Comparison of ENCODE assay signal across 1 cellular context in the genomic region with DNA sequence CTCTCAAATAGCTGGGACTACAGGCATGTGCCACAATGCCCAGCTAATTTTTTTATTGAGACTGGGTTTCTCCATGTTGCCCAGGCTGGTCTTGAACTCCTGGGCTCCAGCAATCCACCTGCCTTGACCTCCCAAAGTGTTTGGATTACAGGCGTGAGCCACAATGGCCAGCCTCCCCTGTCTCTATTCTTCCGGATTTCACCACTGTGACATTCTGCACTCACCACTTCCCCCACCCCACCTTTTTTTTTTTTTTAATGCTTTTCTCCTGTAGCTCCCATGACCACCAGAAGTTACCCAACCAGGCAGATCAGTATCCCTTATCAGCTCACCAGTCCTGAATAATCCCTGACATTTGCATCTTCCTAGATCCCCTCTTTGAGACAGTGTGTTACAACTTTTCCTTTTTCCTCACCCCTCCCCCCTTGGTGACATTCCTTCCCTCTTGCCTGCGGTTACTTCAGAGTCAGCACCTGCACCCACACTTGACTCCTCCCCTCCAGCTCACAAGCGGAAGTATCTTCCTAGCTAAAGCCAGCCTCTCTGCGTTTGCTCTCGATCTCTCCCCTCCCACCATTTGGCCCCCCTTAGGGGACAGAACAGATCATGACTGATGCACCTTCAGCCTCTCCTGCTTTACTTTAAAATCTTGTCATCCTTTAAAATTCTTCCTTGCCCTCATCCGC.
TF ChIP-seq lines count a peak whose summit lies in the region.

No MANE protein-coding gene starts in this region.

TF ChIP-seq in HEK293, 187 proteins besides CTCF, POLR2A, EP300 and RAD21 (continued from another document):
- TF ChIP-seq, protein P1, sequence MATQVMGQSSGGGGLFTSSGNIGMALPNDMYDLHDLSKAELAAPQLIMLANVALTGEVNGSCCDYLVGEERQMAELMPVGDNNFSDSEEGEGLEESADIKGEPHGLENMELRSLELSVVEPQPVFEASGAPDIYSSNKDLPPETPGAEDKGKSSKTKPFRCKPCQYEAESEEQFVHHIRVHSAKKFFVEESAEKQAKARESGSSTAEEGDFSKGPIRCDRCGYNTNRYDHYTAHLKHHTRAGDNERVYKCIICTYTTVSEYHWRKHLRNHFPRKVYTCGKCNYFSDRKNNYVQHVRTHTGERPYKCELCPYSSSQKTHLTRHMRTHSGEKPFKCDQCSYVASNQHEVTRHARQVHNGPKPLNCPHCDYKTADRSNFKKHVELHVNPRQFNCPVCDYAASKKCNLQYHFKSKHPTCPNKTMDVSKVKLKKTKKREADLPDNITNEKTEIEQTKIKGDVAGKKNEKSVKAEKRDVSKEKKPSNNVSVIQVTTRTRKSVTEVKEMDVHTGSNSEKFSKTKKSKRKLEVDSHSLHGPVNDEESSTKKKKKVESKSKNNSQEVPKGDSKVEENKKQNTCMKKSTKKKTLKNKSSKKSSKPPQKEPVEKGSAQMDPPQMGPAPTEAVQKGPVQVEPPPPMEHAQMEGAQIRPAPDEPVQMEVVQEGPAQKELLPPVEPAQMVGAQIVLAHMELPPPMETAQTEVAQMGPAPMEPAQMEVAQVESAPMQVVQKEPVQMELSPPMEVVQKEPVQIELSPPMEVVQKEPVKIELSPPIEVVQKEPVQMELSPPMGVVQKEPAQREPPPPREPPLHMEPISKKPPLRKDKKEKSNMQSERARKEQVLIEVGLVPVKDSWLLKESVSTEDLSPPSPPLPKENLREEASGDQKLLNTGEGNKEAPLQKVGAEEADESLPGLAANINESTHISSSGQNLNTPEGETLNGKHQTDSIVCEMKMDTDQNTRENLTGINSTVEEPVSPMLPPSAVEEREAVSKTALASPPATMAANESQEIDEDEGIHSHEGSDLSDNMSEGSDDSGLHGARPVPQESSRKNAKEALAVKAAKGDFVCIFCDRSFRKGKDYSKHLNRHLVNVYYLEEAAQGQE (tag by site-specific recombination; IDR thresholded peaks at IDR 0.05), result no peak
- TF ChIP-seq SP2 (tag by site-specific recombination; IDR thresholded peaks at IDR 0.05) (peak; percentile 71), ZBTB48 (tag by site-specific recombination; IDR thresholded peaks at IDR 0.05) (peak; percentile 5; the same call in 1 of the 2 replicates), TRIM28 (IDR thresholded peaks at IDR 0.05; ENCODE audit: borderline replicate concordance, low read length) (peak; percentile 69; the same call in 1 of the 2 replicates), GLIS2 (tag by site-specific recombination; IDR thresholded peaks at IDR 0.05) (no peak), ZNF248 (tag by site-specific recombination; IDR thresholded peaks at IDR 0.05) (no peak), ZBTB1 (tag by site-specific recombination; IDR thresholded peaks at IDR 0.05) (no peak), ZNF658 (tag by site-specific recombination; IDR thresholded peaks at IDR 0.05) (no peak), KLF10 (tag by site-specific recombination; IDR thresholded peaks at IDR 0.05) (no peak), HOXD13 (CRISPR knock-in tag; IDR thresholded peaks at IDR 0.05; ENCODE audit: borderline replicate concordance) (no peak), SCRT2 (tag by site-specific recombination; IDR thresholded peaks at IDR 0.05) (no peak), ZFP3 (tag by site-specific recombination; IDR thresholded peaks at IDR 0.05; ENCODE audit: low read depth) (no peak), ZNF184 (tag by site-specific recombination; IDR thresholded peaks at IDR 0.05) (no peak), ZNF707 (tag by site-specific recombination; IDR thresholded peaks at IDR 0.05) (no peak)
- TF ChIP-seq, protein P2, sequence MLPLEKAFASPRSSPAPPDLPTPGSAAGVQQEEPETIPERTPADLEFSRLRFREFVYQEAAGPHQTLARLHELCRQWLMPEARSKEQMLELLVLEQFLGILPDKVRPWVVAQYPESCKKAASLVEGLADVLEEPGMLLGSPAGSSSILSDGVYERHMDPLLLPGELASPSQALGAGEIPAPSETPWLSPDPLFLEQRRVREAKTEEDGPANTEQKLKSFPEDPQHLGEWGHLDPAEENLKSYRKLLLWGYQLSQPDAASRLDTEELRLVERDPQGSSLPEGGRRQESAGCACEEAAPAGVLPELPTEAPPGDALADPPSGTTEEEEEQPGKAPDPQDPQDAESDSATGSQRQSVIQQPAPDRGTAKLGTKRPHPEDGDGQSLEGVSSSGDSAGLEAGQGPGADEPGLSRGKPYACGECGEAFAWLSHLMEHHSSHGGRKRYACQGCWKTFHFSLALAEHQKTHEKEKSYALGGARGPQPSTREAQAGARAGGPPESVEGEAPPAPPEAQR (tag by site-specific recombination; IDR thresholded peaks at IDR 0.05), result no peak
- TF ChIP-seq, protein P3, sequence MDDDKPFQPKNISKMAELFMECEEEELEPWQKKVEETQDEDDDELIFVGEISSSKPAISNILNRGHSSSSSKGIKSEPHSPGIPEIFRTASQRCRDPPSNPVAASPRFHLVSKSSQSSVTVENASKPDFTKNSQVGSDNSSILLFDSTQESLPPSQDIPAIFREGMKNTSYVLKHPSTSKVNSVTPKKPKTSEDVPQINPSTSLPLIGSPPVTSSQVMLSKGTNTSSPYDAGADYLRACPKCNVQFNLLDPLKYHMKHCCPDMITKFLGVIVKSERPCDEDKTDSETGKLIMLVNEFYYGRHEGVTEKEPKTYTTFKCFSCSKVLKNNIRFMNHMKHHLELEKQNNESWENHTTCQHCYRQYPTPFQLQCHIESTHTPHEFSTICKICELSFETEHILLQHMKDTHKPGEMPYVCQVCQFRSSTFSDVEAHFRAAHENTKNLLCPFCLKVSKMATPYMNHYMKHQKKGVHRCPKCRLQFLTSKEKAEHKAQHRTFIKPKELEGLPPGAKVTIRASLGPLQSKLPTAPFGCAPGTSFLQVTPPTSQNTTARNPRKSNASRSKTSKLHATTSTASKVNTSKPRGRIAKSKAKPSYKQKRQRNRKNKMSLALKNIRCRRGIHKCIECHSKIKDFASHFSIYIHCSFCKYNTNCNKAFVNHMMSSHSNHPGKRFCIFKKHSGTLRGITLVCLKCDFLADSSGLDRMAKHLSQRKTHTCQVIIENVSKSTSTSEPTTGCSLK (tag by site-specific recombination; IDR thresholded peaks at IDR 0.05), result no peak
- TF ChIP-seq, protein P4, sequence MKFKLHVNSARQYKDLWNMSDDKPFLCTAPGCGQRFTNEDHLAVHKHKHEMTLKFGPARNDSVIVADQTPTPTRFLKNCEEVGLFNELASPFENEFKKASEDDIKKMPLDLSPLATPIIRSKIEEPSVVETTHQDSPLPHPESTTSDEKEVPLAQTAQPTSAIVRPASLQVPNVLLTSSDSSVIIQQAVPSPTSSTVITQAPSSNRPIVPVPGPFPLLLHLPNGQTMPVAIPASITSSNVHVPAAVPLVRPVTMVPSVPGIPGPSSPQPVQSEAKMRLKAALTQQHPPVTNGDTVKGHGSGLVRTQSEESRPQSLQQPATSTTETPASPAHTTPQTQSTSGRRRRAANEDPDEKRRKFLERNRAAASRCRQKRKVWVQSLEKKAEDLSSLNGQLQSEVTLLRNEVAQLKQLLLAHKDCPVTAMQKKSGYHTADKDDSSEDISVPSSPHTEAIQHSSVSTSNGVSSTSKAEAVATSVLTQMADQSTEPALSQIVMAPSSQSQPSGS (tag by site-specific recombination; IDR thresholded peaks at IDR 0.05; ENCODE audit: low read depth), result no peak
- TF ChIP-seq, protein P5, sequence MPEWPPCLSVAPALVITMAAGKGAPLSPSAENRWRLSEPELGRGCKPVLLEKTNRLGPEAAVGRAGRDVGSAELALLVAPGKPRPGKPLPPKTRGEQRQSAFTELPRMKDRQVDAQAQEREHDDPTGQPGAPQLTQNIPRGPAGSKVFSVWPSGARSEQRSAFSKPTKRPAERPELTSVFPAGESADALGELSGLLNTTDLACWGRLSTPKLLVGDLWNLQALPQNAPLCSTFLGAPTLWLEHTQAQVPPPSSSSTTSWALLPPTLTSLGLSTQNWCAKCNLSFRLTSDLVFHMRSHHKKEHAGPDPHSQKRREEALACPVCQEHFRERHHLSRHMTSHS (tag by site-specific recombination; IDR thresholded peaks at IDR 0.05), result no peak
- TF ChIP-seq, protein P6, sequence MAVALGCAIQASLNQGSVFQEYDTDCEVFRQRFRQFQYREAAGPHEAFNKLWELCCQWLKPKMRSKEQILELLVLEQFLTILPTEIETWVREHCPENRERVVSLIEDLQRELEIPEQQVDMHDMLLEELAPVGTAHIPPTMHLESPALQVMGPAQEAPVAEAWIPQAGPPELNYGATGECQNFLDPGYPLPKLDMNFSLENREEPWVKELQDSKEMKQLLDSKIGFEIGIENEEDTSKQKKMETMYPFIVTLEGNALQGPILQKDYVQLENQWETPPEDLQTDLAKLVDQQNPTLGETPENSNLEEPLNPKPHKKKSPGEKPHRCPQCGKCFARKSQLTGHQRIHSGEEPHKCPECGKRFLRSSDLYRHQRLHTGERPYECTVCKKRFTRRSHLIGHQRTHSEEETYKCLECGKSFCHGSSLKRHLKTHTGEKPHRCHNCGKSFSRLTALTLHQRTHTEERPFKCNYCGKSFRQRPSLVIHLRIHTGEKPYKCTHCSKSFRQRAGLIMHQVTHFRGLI (tag by site-specific recombination; IDR thresholded peaks at IDR 0.05), result no peak
